Comparison of ENCODE assay signal across 9 cellular contexts in genomic region chr22:18956121-18956895, GRCh38. TPM values are rescaled to one million over a fixed set of nuclear protein-coding genes. Genes with fewer than 3 reads are reported as not detected.
DNase-seq lines count a peak whose midpoint lies in the region; ATAC-seq and TF ChIP-seq lines count a peak whose summit lies in the region.
"Not testable (repeated sequence)": the region's sequence is repeated elsewhere in the genome, so short reads cannot be mapped to it uniquely, and the experiment has no call there.
"Had no signal": no experiment of that assay in that cellular context is flagged by ENCODE, and none has a peak within 500 bp of the region (broad histone marks: within the 10 kb centered on the region; RNA-seq: fewer than 3 reads in every experiment).

No MANE protein-coding gene starts in this region.

- H3K36me3 ChIP-seq in RWPE2 (ENCODE audit: low read depth); left lung; mucosa of descending colon (ENCODE audit: low read depth): not testable (repeated sequence)

- peak; percentile 37 for DNase-seq in RWPE2 (ENCODE audit: low spot score)
- peak; percentile 44 for DNase-seq in activated effector memory CD4-positive, alpha-beta T cell treated with anti-CD3 and anti-CD28 coated beads, Interleukin-2, amount 50 U/mL, for 16 hours
- DNase-seq in Right ventricle myocardium superior, result peak; percentile 16
- DNase-seq in left lung, result peak; percentile 26 to 44
- peak in 2 of 3 donors; percentile 14 to 32 for DNase-seq in mucosa of descending colon
- peak; percentile 62 for DNase-seq in posterior vena cava (ENCODE audit: low spot score)
- DNase-seq in ureter (ENCODE audit: low spot score), result peak; percentile 15

- intact Hi-C loops in Right ventricle myocardium superior (cut with DNase I); left lung (cut with DNase I); mucosa of descending colon (cut with DNase I, micrococcal nuclease); posterior vena cava (cut with DNase I): not testable (repeated sequence)

- not testable (repeated sequence) for H3K27ac ChIP-seq in RWPE2 (ENCODE audit: poor library complexity, severe bottlenecking); left lung

- ATAC-seq in RWPE2 (ENCODE audit: low read depth); Right ventricle myocardium superior (ENCODE audit: poor library complexity); left lung; mucosa of descending colon: not testable (repeated sequence)

- not testable (repeated sequence) for H3K4me3 ChIP-seq in RWPE2 (ENCODE audit: severe bottlenecking); left lung; mucosa of descending colon

- not testable (repeated sequence) for H3K4me1 ChIP-seq in RWPE2 (ENCODE audit: insufficient read depth, poor library complexity, severe bottlenecking); left lung; mucosa of descending colon (ENCODE audit: low read depth)

- not testable (repeated sequence) for H3K9me3 ChIP-seq in RWPE2 (ENCODE audit: severe bottlenecking); left lung; mucosa of descending colon

- TF ChIP-seq CTCF in RWPE2 (IDR thresholded peaks at IDR 0.05; ENCODE audit: poor library complexity, severe bottlenecking); left lung (IDR thresholded peaks at IDR 0.05); mucosa of descending colon (IDR thresholded peaks at IDR 0.05): not testable (repeated sequence)

- H3K27me3 ChIP-seq in RWPE2 (ENCODE audit: insufficient read depth, poor library complexity, severe bottlenecking), result not testable (repeated sequence)
- peaks cover 0 to 21% of the 10 kb centered on the region in 2 donors for H3K27me3 ChIP-seq in left lung

RNA-seq across cellular contexts. Expression of gene PRODH, which starts 20.2 kb away (rescaled TPM):
- total RNA-seq in Right ventricle myocardium superior, result 11.9 TPM
- 10 to 100 TPM; 20.6 to 77.9 TPM for total RNA-seq in left lung
- total RNA-seq in mucosa of descending colon, result 1 to 10 TPM; 4.9 to 7.5 (median 5.3) TPM
- 1 to 10 TPM in 1 of 2 donors, under 1 TPM in 1; 0.33 to 3.4 TPM for total RNA-seq in posterior vena cava
- 12.4 TPM for total RNA-seq in ureter
- total RNA-seq: CD4-positive, alpha-beta T cell; H4 had no signal

RNA-seq across cellular contexts. Expression of gene DGCR6, which starts 50.2 kb away (rescaled TPM):
- total RNA-seq in Right ventricle myocardium superior (13.8 TPM), left lung (1 to 10 TPM; 1.7 to 6.1 TPM), mucosa of descending colon (1 to 10 TPM in 1 of 3 donors, under 1 TPM in 2; 0.39 to 1.7 (median 0.55) TPM), posterior vena cava (1 to 10 TPM; 1.0 to 3.5 TPM), ureter (1.7 TPM)
